15 cellular contexts compared by ENCODE assay signal in the genomic region with DNA sequence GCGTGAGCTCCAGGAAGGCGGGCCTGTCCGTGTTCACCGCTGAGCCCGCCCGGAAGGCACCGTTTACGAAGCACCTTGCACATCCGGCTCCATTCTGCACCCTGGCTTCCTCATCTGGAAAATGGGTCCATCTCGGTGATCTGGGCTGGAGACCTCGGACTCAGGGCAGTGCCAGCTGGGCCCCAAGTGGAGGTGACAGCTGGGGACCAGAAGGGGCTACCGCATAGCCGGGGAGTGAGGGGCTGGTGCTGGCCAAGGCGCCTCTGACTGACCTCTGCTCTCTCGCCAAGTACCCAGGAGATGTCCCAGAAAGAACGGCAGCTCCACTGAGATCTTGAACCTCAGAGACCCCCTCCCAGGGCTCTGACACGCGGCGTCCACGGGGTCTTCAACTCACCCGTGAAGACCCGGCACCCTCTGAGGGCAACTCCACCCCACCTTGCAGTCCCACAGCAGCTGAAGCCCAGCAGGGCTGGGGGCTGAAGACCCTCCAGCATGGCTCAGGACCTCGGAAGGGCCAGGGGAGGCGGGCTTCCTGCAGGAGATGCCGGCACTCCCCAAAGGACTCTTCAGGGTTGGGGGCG. TPM values are rescaled to one million over a fixed set of nuclear protein-coding genes. Genes with fewer than 3 reads are reported as not detected.
DNase-seq lines count a peak whose midpoint lies in the region; ATAC-seq and TF ChIP-seq lines count a peak whose summit lies in the region.
"Had no signal": no experiment of that assay in that cellular context is flagged by ENCODE, and none has a peak within 500 bp of the region (broad histone marks: within the 10 kb centered on the region; RNA-seq: fewer than 3 reads in every experiment).

No MANE protein-coding gene starts in this region.

- H3K9ac ChIP-seq in mammary epithelial cell (ENCODE audit: insufficient read depth, low read length) (no peak overlapping the region), MM.1S (ENCODE audit: low read length) (no peak overlapping the region)

- BruUV-seq in MCF 10A (replicated peaks; lab: Mats Ljungman, UMichigan) (no TSS peak), mammary epithelial cell (replicated peaks; lab: Mats Ljungman, UMichigan) (no TSS peak)

- H3K27me3 Mint-ChIP-seq in MCF 10A (ENCODE audit: insufficient read depth, unreplicated experiment) (peaks cover 25% of the 10 kb centered on the region), type B pancreatic cell (peaks cover 8% of the 10 kb centered on the region)

- H3F3A ChIP-seq in MM.1S (ENCODE audit: insufficient read depth, low read length): no peaks in the 10 kb centered on the region

- H3K27ac Mint-ChIP-seq in MCF 10A (ENCODE audit: low read depth, unreplicated experiment) (no peak overlapping the region), type B pancreatic cell (peak overlapping the region; percentile 76)
- H3K27ac Mint-ChIP-seq: CD8-positive, alpha-beta T cell; memory B cell had no signal

- H2AFZ ChIP-seq in mammary epithelial cell (ENCODE audit: low read depth, low read length): no peak overlapping the region
- no peak overlapping the region for H2AFZ ChIP-seq in MM.1S (ENCODE audit: low read length)

- peaks cover 0 to 4% of the 10 kb centered on the region in 2 donors for H3K27me3 ChIP-seq in breast epithelium
- H3K27me3 ChIP-seq in mammary epithelial cell (ENCODE audit: insufficient read depth, low read length): peaks cover 25% of the 10 kb centered on the region
- H3K27me3 ChIP-seq in MM.1S (replicated peaks; ENCODE audit: insufficient read depth, low read length): peaks cover 37% of the 10 kb centered on the region
- H3K27me3 ChIP-seq: transverse colon had no signal

- WGBS in mammary epithelial cell (ENCODE audit: low coverage, missing lambda C conversion rate): 96% methylated on average over 18 of the region's 26 CpGs
- WGBS in mesodermal cell (ENCODE audit: insufficient coverage in 2 of 2), 2 experiments: 91 to 97% methylated on average over 19 to 24 of the region's 26 CpGs

- peak overlapping the region; percentile 83 for H3K27ac ChIP-seq in breast epithelium
- H3K27ac ChIP-seq in mammary epithelial cell (ENCODE audit: insufficient read depth, low read depth, low read length): no peak overlapping the region
- peak overlapping the region; percentile 95 for H3K27ac ChIP-seq in mesodermal cell (ENCODE audit: low read depth, low read length, severe bottlenecking)
- H3K27ac ChIP-seq in MM.1S (ENCODE audit: low read length): no peak overlapping the region
- H3K27ac ChIP-seq: neutrophil had no signal

- CTCF ChIA-PET in MCF 10A (lab: Yijun Ruan, JAX): interaction anchor here (0.7 kb wide), 1 partner anchor 21 kb away, joined by 3 read pairs; no protein-coding TSS in a partner anchor
- CTCF ChIA-PET in mammary epithelial cell (lab: Charles Lee; ENCODE audit: low non-redundant PET): no interaction called here

- dilution Hi-C loops in mammary epithelial cell (cut with HindIII; ENCODE audit: low sequenced_read_pairs): no loop called here

- H3K4me3 ChIP-seq in breast epithelium: peak overlapping the region in 1 of 3 donors; percentile 26
- H3K4me3 ChIP-seq in mammary epithelial cell (replicated peaks in 1 of 3; ENCODE audit: insufficient read depth in 1 of 3, low read depth in 2 of 3, low read length in 3 of 3): no peak overlapping the region
- H3K4me3 ChIP-seq in mesodermal cell (ENCODE audit: extremely low read depth, insufficient read depth, low read length, poor library complexity, severe bottlenecking): no peak overlapping the region
- no peak overlapping the region for H3K4me3 ChIP-seq in MM.1S (ENCODE audit: low read length)
- H3K4me3 ChIP-seq: transverse colon had no signal

- H3K9me3 ChIP-seq in breast epithelium (no peaks in the 10 kb centered on the region), mammary epithelial cell (replicated peaks; ENCODE audit: insufficient read depth, low read length) (no peaks in the 10 kb centered on the region), mesodermal cell (ENCODE audit: control insufficient read depth, low read length) (peaks cover 3% of the 10 kb centered on the region), MM.1S (replicated peaks; ENCODE audit: insufficient read depth, low read length) (no peaks in the 10 kb centered on the region)
- H3K9me3 ChIP-seq: neutrophil, transverse colon had no signal

- H3K4me2 ChIP-seq in mammary epithelial cell (ENCODE audit: insufficient read depth, low read depth, low read length) (peak overlapping the region; percentile 35), MM.1S (ENCODE audit: low read depth, low read length) (no peak overlapping the region)

- no peaks in the 10 kb centered on the region for H3K9me2 ChIP-seq in MM.1S (replicated peaks; ENCODE audit: insufficient read depth, low read length)

- H3K36me3 ChIP-seq in breast epithelium (no peaks in the 10 kb centered on the region), mammary epithelial cell (ENCODE audit: insufficient read depth, low read length) (no peaks in the 10 kb centered on the region), mesodermal cell (ENCODE audit: control insufficient read depth, insufficient read depth, low read length) (no peaks in the 10 kb centered on the region), MM.1S (replicated peaks; ENCODE audit: insufficient read depth, low read length) (no peaks in the 10 kb centered on the region)
- H3K36me3 ChIP-seq: neutrophil, transverse colon had no signal

- peaks cover 9 to 11% of the 10 kb centered on the region in 2 donors for H3K4me1 ChIP-seq in breast epithelium
- peaks cover 31% of the 10 kb centered on the region for H3K4me1 ChIP-seq in mammary epithelial cell (ENCODE audit: insufficient read depth, low read length)
- H3K4me1 ChIP-seq in mesodermal cell (ENCODE audit: control insufficient read depth, insufficient read depth, low read length, poor library complexity, severe bottlenecking): peaks cover 40% of the 10 kb centered on the region
- H3K4me1 ChIP-seq in MM.1S (ENCODE audit: low read length): 0 out of 2 replicates have a peak, but pooled peaks cover 5% of the 10 kb centered on the region

- TF ChIP-seq POLR2A in breast epithelium (IDR thresholded peaks at IDR 0.05): no peak

- in situ Hi-C loops in mammary epithelial cell (cut with MboI; ENCODE audit: low sequenced_read_pairs in 2 of 2): no loop called here

- ATAC-seq in HG03521 (IDR thresholded peaks at IDR 0.05; ENCODE audit: unreplicated experiment): no peak

- H3K4me1 Mint-ChIP-seq in MCF 10A (ENCODE audit: insufficient read depth, unreplicated experiment): peaks cover 25% of the 10 kb centered on the region
- peaks cover 37% of the 10 kb centered on the region for H3K4me1 Mint-ChIP-seq in type B pancreatic cell (ENCODE audit: unreplicated experiment)

- no peaks in the 10 kb centered on the region for H3K36me3 Mint-ChIP-seq in MCF 10A (ENCODE audit: insufficient read depth, unreplicated experiment)
- no peaks in the 10 kb centered on the region for H3K36me3 Mint-ChIP-seq in type B pancreatic cell
- H3K36me3 Mint-ChIP-seq: CD8-positive, alpha-beta T cell; memory B cell had no signal

- H3K4me3 Mint-ChIP-seq in MCF 10A (ENCODE audit: unreplicated experiment) (no peak overlapping the region), type B pancreatic cell (no peak overlapping the region)
- H3K4me3 Mint-ChIP-seq: CD8-positive, alpha-beta T cell; memory B cell had no signal

- DNase-seq in breast epithelium (ENCODE audit: low spot score in 2 of 2): peak in 1 of 2 donors; percentile 17
- DNase-seq in MCF 10A (ENCODE audit: unreplicated experiment): no peak
- no peak for DNase-seq in mammary epithelial cell
- DNase-seq in type B pancreatic cell (ENCODE audit: extremely low spot score, unreplicated experiment): no peak
- no peak for DNase-seq in SHP77 (lab: John Stamatoyannopoulos, UW)
- DNase-seq in MM.1S: no peak
- DNase-seq: activated T-cell treated with anti-CD3 and anti-CD28 coated beads for 4 hours, NCI-H187 treated with DMSO at 0.1 percent for 48 hours, NCI-H524, transverse colon had no signal

- H3K9me3 Mint-ChIP-seq in MCF 10A (ENCODE audit: unreplicated experiment) (no peaks in the 10 kb centered on the region), type B pancreatic cell (no peaks in the 10 kb centered on the region)
- H3K9me3 Mint-ChIP-seq: CD8-positive, alpha-beta T cell; memory B cell had no signal

- TF ChIP-seq CTCF in breast epithelium (IDR thresholded peaks at IDR 0.05) (no peak), MCF 10A (IDR thresholded peaks at IDR 0.05; ENCODE audit: unreplicated experiment) (no peak), mammary epithelial cell (conservative IDR thresholded peaks at IDR 0.05 in 1 of 2, IDR thresholded peaks at IDR 0.05 in 1 of 2; ENCODE audit: extremely low read depth in 1 of 2, insufficient read depth in 1 of 2, low read depth in 1 of 2, low read length in 2 of 2) (no peak), type B pancreatic cell (conservative IDR thresholded peaks at IDR 0.05) (no peak), MM.1S (IDR thresholded peaks at IDR 0.05; ENCODE audit: low read length) (no peak)

- intact Hi-C loops in breast epithelium (cut with DNase I; ENCODE audit: low total_unique reads) (no loop called here), MCF 10A (cut with micrococcal nuclease) (no loop called here), mammary epithelial cell (cut with micrococcal nuclease) (no loop called here)

- H3K79me2 ChIP-seq in mammary epithelial cell (ENCODE audit: insufficient read depth, low read length) (no peaks in the 10 kb centered on the region), MM.1S (ENCODE audit: low read length) (no peaks in the 10 kb centered on the region)

- H4K20me1 ChIP-seq in mammary epithelial cell (ENCODE audit: insufficient read depth, low read length): no peaks in the 10 kb centered on the region
- H4K20me1 ChIP-seq in MM.1S (ENCODE audit: insufficient read depth, low read length): no peaks in the 10 kb centered on the region

- POLR2A ChIA-PET in MCF 10A (lab: Yijun Ruan, JAX): no interaction called here

RNA-seq across cellular contexts. Expression of gene NKD2, which starts 52.3 kb away (rescaled TPM):
- 10 to 100 TPM in 1 of 3 donors, 1 to 10 TPM in 1, not detected in 1; 5.9 to 16.7 TPM for total RNA-seq in breast epithelium
- total RNA-seq in MCF 10A (2022): 0.21 and 0.32 TPM in 2 replicates
- total RNA-seq in mammary epithelial cell: under 1 TPM in 1 of 2 donors, not detected in 1; 0.14 TPM
- polyA plus RNA-seq in mammary epithelial cell: 0.02 TPM
- polyA minus RNA-seq in mammary epithelial cell: not detected
- 8.9 TPM for polyA plus RNA-seq in mesodermal cell (2013, experiment 1 of 2)
- polyA plus RNA-seq in mesodermal cell (2013, experiment 2 of 2): 6.9 TPM
- 23.3 and 24.3 TPM in 2 replicates for total RNA-seq in type B pancreatic cell (ENCODE audit: low replicate concordance)

Comparison
In these comparisons a context has a peak if more than half of its experiments do, and no peak if none do; other contexts are left out.
1. H3K27ac ChIP-seq: peak in breast epithelium (2 of 2) and mesodermal cell (single experiment); none in mammary epithelial cell (single experiment) and MM.1S (single experiment).